Comparison of ENCODE assay signal across 16 cellular contexts in the genomic region with DNA sequence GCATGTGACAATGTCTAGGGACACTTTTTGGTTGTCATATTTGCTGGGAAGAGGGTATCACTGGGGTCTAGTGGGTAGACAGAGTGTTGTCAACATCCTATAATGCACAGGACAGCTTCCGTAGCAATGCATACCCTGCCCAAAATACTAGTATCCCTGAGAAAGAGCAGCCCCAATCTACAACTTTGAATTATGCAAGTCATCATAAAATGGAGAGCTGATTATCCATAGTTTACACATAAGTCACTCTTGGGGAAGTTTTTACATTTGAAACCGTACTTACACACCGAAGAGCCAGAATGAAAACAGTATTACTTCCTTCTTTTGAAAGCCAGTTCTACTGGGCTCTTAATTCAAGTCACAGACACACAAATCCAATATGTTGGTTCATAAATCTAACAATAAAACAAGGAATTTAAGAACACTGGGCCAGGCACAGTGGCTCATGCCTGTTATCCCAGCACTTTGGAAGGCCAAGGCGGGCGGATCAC. TPM values are rescaled to one million over a fixed set of nuclear protein-coding genes. Genes with fewer than 3 reads are reported as not detected.
DNase-seq lines count a peak whose midpoint lies in the region; ATAC-seq and TF ChIP-seq lines count a peak whose summit lies in the region.
"Had no signal": no experiment of that assay in that cellular context is flagged by ENCODE, and none has a peak within 500 bp of the region (broad histone marks: within the 10 kb centered on the region; RNA-seq: fewer than 3 reads in every experiment).

No MANE protein-coding gene starts in this region.

- H3K27ac ChIP-seq in neutrophil, result peak overlapping the region; percentile 0
- no peak overlapping the region for H3K27ac ChIP-seq in uterus

- no peak overlapping the region for H3K4me3 ChIP-seq in neutrophil (ENCODE audit: low read depth in 1 of 2, low read length in 1 of 2)
- no peak overlapping the region for H3K4me3 ChIP-seq in uterus
- H3K4me3 ChIP-seq: GM23248 had no signal

- peaks cover 60% of the 10 kb centered on the region for H3K4me1 Mint-ChIP-seq in activated CD4-positive, alpha-beta memory T cell treated with anti-CD3 and anti-CD28 coated beads for 36 hours (ENCODE audit: low read depth)
- H3K4me1 Mint-ChIP-seq in activated CD4-positive, alpha-beta memory T cell treated with anti-CD3 and anti-CD28 coated beads, Interleukin-2, amount 10 ng/mL, durations not matched to agents 7 days and 5 days, result peaks cover 40% of the 10 kb centered on the region
- H3K4me1 Mint-ChIP-seq in activated B cell treated with CpG ODN at 0.5 μM for 24 hours, result peaks cover 60% of the 10 kb centered on the region

- peaks cover 52% of the 10 kb centered on the region for H3K36me3 ChIP-seq in neutrophil
- no peaks in the 10 kb centered on the region for H3K36me3 ChIP-seq in uterus

- no peaks in the 10 kb centered on the region for H3K9me3 ChIP-seq in neutrophil
- H3K9me3 ChIP-seq in uterus, result no peaks in the 10 kb centered on the region

- peaks cover 6% of the 10 kb centered on the region in 2 experiments for H3K4me1 ChIP-seq in neutrophil (ENCODE audit: control insufficient read depth in 1 of 2, insufficient read depth in 1 of 2, low read depth in 1 of 2, low read length in 1 of 2)
- H3K4me1 ChIP-seq in uterus, result no peaks in the 10 kb centered on the region

- H3K27me3 ChIP-seq in neutrophil, result no peaks in the 10 kb centered on the region
- H3K27me3 ChIP-seq in uterus, result no peaks in the 10 kb centered on the region

- DNase-seq in activated CD4-positive, alpha-beta memory T cell treated with anti-CD3 and anti-CD28 coated beads for 36 hours, result no peak
- DNase-seq in activated CD4-positive, alpha-beta memory T cell treated with anti-CD3 and anti-CD28 coated beads, Interleukin-2, amount 10 ng/mL, durations not matched to agents 7 days and 5 days, result no peak
- DNase-seq in activated B cell treated with CpG ODN at 0.5 μM for 24 hours (no peak), uterus (no peak)
- DNase-seq: activated CD8-positive, alpha-beta memory T cell treated with anti-CD3 and anti-CD28 coated beads, Interleukin-2, amount 10 ng/mL, durations not matched to agents 7 days and 5 days; activated naive CD4-positive, alpha-beta T cell; dermis blood vessel endothelial cell; GM23248; natural killer cell; NCI-H187; NCI-H446; PC-3 had no signal

- no peaks in the 10 kb centered on the region for H3K27me3 Mint-ChIP-seq in activated CD4-positive, alpha-beta memory T cell treated with anti-CD3 and anti-CD28 coated beads for 36 hours
- no peaks in the 10 kb centered on the region for H3K27me3 Mint-ChIP-seq in activated CD4-positive, alpha-beta memory T cell treated with anti-CD3 and anti-CD28 coated beads, Interleukin-2, amount 10 ng/mL, durations not matched to agents 7 days and 5 days
- H3K27me3 Mint-ChIP-seq in activated B cell treated with CpG ODN at 0.5 μM for 24 hours, result no peaks in the 10 kb centered on the region
- H3K27me3 Mint-ChIP-seq: activated CD8-positive, alpha-beta memory T cell treated with anti-CD3 and anti-CD28 coated beads, Interleukin-2, amount 10 ng/mL, durations not matched to agents 7 days and 5 days had no signal

- H3K4me3 Mint-ChIP-seq in activated CD4-positive, alpha-beta memory T cell treated with anti-CD3 and anti-CD28 coated beads for 36 hours, result no peak overlapping the region
- no peak overlapping the region for H3K4me3 Mint-ChIP-seq in activated CD4-positive, alpha-beta memory T cell treated with anti-CD3 and anti-CD28 coated beads, Interleukin-2, amount 10 ng/mL, durations not matched to agents 7 days and 5 days
- H3K4me3 Mint-ChIP-seq in activated B cell treated with CpG ODN at 0.5 μM for 24 hours, result peak overlapping the region; percentile 35
- H3K4me3 Mint-ChIP-seq: activated CD8-positive, alpha-beta memory T cell treated with anti-CD3 and anti-CD28 coated beads, Interleukin-2, amount 10 ng/mL, durations not matched to agents 7 days and 5 days; natural killer cell had no signal

- intact Hi-C loops in activated CD4-positive, alpha-beta memory T cell treated with anti-CD3 and anti-CD28 coated beads for 36 hours (cut with micrococcal nuclease), result no loop called here
- intact Hi-C loops in activated B cell treated with CpG ODN at 0.5 μM for 24 hours (cut with micrococcal nuclease), result no loop called here
- intact Hi-C loops in uterus (cut with DNase I; ENCODE audit: low total_unique reads), result no loop called here

- POLR2A ChIA-PET in activated CD4-positive, alpha-beta memory T cell treated with anti-CD3 and anti-CD28 coated beads for 36 hours (lab: Charles Lee), result no interaction called here
- POLR2A ChIA-PET in activated CD4-positive, alpha-beta memory T cell treated with anti-CD3 and anti-CD28 coated beads, Interleukin-2, amount 10 ng/mL, durations not matched to agents 7 days and 5 days (lab: Charles Lee), result no interaction called here
- POLR2A ChIA-PET in activated B cell treated with CpG ODN at 0.5 μM for 24 hours (lab: Charles Lee), result interaction anchor here (0.6 to 3.2 kb wide), 5 partner anchors 9 to 1321 kb away, joined by 3 to 16 read pairs (median 5); no protein-coding TSS in a partner anchor

- TF ChIP-seq CTCF in activated B cell treated with CpG ODN at 0.5 μM for 24 hours (IDR thresholded peaks at IDR 0.05), result no peak
- no peak for TF ChIP-seq CTCF in neutrophil (IDR thresholded peaks at IDR 0.05)
- TF ChIP-seq CTCF in uterus (IDR thresholded peaks at IDR 0.05), result no peak

- H3K9me3 Mint-ChIP-seq in activated CD4-positive, alpha-beta memory T cell treated with anti-CD3 and anti-CD28 coated beads for 36 hours, result no peaks in the 10 kb centered on the region
- H3K9me3 Mint-ChIP-seq in activated CD4-positive, alpha-beta memory T cell treated with anti-CD3 and anti-CD28 coated beads, Interleukin-2, amount 10 ng/mL, durations not matched to agents 7 days and 5 days, result no peaks in the 10 kb centered on the region
- H3K9me3 Mint-ChIP-seq in activated B cell treated with CpG ODN at 0.5 μM for 24 hours, result no peaks in the 10 kb centered on the region
- H3K9me3 Mint-ChIP-seq: natural killer cell had no signal

- peak; percentile 41 for ATAC-seq in GM21423 (IDR thresholded peaks at IDR 0.05; ENCODE audit: unreplicated experiment)
- ATAC-seq in activated B cell treated with CpG ODN at 0.5 μM for 24 hours (ENCODE audit: low read depth), result peak; percentile 62
- ATAC-seq in HG03342 (IDR thresholded peaks at IDR 0.05; ENCODE audit: unreplicated experiment), result no peak
- ATAC-seq in HG02870 (IDR thresholded peaks at IDR 0.05; ENCODE audit: unreplicated experiment), result no peak
- ATAC-seq: activated CD8-positive, alpha-beta memory T cell treated with anti-CD3 and anti-CD28 coated beads, Interleukin-2, amount 10 ng/mL, durations not matched to agents 7 days and 5 days; natural killer cell; PC-3 had no signal

- peak overlapping the region; percentile 19 for H3K27ac Mint-ChIP-seq in activated CD4-positive, alpha-beta memory T cell treated with anti-CD3 and anti-CD28 coated beads for 36 hours
- H3K27ac Mint-ChIP-seq in activated CD4-positive, alpha-beta memory T cell treated with anti-CD3 and anti-CD28 coated beads, Interleukin-2, amount 10 ng/mL, durations not matched to agents 7 days and 5 days, result no peak overlapping the region
- H3K27ac Mint-ChIP-seq in activated B cell treated with CpG ODN at 0.5 μM for 24 hours, result peak overlapping the region; percentile 83
- H3K27ac Mint-ChIP-seq: activated CD8-positive, alpha-beta memory T cell treated with anti-CD3 and anti-CD28 coated beads, Interleukin-2, amount 10 ng/mL, durations not matched to agents 7 days and 5 days; natural killer cell had no signal

- no peak for TF ChIP-seq POLR2A in uterus (IDR thresholded peaks at IDR 0.05)

- peaks cover 30% of the 10 kb centered on the region for H3K36me3 Mint-ChIP-seq in activated CD4-positive, alpha-beta memory T cell treated with anti-CD3 and anti-CD28 coated beads for 36 hours
- peaks cover 50% of the 10 kb centered on the region for H3K36me3 Mint-ChIP-seq in activated CD4-positive, alpha-beta memory T cell treated with anti-CD3 and anti-CD28 coated beads, Interleukin-2, amount 10 ng/mL, durations not matched to agents 7 days and 5 days (ENCODE audit: low read depth)
- peaks cover 59% of the 10 kb centered on the region for H3K36me3 Mint-ChIP-seq in activated B cell treated with CpG ODN at 0.5 μM for 24 hours (ENCODE audit: low read depth)
- H3K36me3 Mint-ChIP-seq: natural killer cell had no signal

- CTCF ChIA-PET in activated CD4-positive, alpha-beta memory T cell treated with anti-CD3 and anti-CD28 coated beads for 36 hours (lab: Charles Lee), result interaction anchor here (0.8 to 1.8 kb wide), 2 partner anchors 9 to 19 kb away, joined by 3 to 4 read pairs; no protein-coding TSS in a partner anchor
- CTCF ChIA-PET in activated CD4-positive, alpha-beta memory T cell treated with anti-CD3 and anti-CD28 coated beads, Interleukin-2, amount 10 ng/mL, durations not matched to agents 7 days and 5 days (lab: Charles Lee), result interaction anchor here (0.7 kb wide), 1 partner anchor 222 kb away, joined by 3 read pairs; no protein-coding TSS in a partner anchor
- CTCF ChIA-PET in activated B cell treated with CpG ODN at 0.5 μM for 24 hours (lab: Charles Lee), result no interaction called here

RNA-seq across cellular contexts. Expression of a gene that starts 21.6 kb away (rescaled TPM):
- 10 to 100 TPM; 91.4 to 92.6 TPM for total RNA-seq in activated CD4-positive, alpha-beta memory T cell treated with anti-CD3 and anti-CD28 coated beads for 36 hours
- total RNA-seq in activated CD4-positive, alpha-beta memory T cell treated with anti-CD3 and anti-CD28 coated beads, Interleukin-2, amount 10 ng/mL, durations not matched to agents 7 days and 5 days, result 100 to 1,000 TPM; 126 to 127 TPM
- 66.1 and 79.1 TPM in 2 replicates for total RNA-seq in activated B cell treated with CpG ODN at 0.5 μM for 24 hours
- total RNA-seq in uterus, result 10 to 100 TPM; 20.2 to 78.2 (median 73.6) TPM

Comparison
In these comparisons a context has a peak if more than half of its experiments do, and no peak if none do; other contexts are left out.
1. ATAC-seq: peak in GM21423 (single experiment) and activated B cell treated with CpG ODN at 0.5 μM for 24 hours (single experiment); none in HG03342 (single experiment) and HG02870 (single experiment).